Comparison of ENCODE assay signal across 24 cellular contexts in the genomic region with DNA sequence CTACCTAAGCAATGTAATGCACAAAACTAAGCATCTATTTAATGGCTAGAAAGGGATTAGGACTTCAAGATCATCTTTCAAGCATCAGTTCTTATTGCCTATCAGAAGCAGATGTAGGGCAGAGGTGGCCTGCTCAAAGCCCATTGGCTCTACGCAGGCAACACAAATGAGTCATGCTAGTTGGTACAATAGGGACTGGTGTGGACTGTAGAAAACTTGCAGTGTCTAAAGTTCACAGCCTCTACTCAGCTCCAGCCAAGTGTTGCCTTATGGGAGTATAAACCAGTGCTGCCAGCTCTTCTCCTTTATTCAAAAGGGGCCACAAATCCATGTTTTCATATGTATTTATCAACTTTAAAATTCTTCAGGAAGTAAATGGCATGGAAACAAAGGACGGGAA.
"Had no signal": no experiment of that assay in that cellular context is flagged by ENCODE, and none has a peak within 500 bp of the region (broad histone marks: within the 10 kb centered on the region; RNA-seq: fewer than 3 reads in every experiment).

No MANE protein-coding gene starts in this region.

- H3K9me3 Mint-ChIP-seq: effector memory CD8-positive, alpha-beta T cell; stimulated activated naive CD8-positive, alpha-beta T cell treated with anti-CD3 and anti-CD28 coated beads, Interleukin-15, Interleukin-2, amounts not matched to agents 100 ng/mL and 50 ng/mL, for 24 hours had no signal

- H3K27me3 ChIP-seq: esophagus squamous epithelium, left lung, right atrium auricular region, sigmoid colon, tibial nerve, upper lobe of right lung, uterus had no signal

- DNase-seq: cortex of kidney; effector memory CD8-positive, alpha-beta T cell; erythroblast; esophagus squamous epithelium; foreskin melanocyte; left cardiac atrium; left lung; mesenchymal stem cell; naive thymus-derived CD4-positive, alpha-beta T cell; nephron progenitor cell; nucleus accumbens; sigmoid colon; stimulated activated CD4-positive, alpha-beta T cell treated with anti-CD3 and anti-CD28 coated beads, Interleukin-15, amount 100 ng/mL, for 24 hours; stimulated activated CD4-positive, alpha-beta T cell treated with anti-CD3 and anti-CD28 coated beads, Interleukin-2, amount 100 ng/mL, for 48 hours; stimulated activated naive B cell treated with anti-CD40 and anti-IgM and Interleukin-4, amounts not matched to agents 10 μg/mL and 1 μg/mL and 100 μg/mL, for 72 hours; upper lobe of right lung; uterus had no signal

- H3K4me1 Mint-ChIP-seq: mesothelial cell of epicardium, nephron progenitor cell had no signal

- H3K27ac ChIP-seq: esophagus squamous epithelium, left lung, prostate gland, right atrium auricular region, sigmoid colon, thoracic aorta, tibial nerve, upper lobe of right lung, uterus had no signal

- H3K36me3 Mint-ChIP-seq: mesothelial cell of epicardium; naive thymus-derived CD4-positive, alpha-beta T cell; stimulated activated naive B cell treated with anti-CD40 and anti-IgM and Interleukin-4, amounts not matched to agents 10 μg/mL and 1 μg/mL and 100 μg/mL, for 72 hours had no signal

- H3K4me3 Mint-ChIP-seq: effector memory CD8-positive, alpha-beta T cell; mesothelial cell of epicardium; naive thymus-derived CD4-positive, alpha-beta T cell; nephron progenitor cell; stimulated activated naive B cell treated with anti-CD40 and anti-IgM and Interleukin-4, amounts not matched to agents 10 μg/mL and 1 μg/mL and 100 μg/mL, for 72 hours; stimulated activated naive CD8-positive, alpha-beta T cell treated with anti-CD3 and anti-CD28 coated beads, Interleukin-15, Interleukin-2, amounts not matched to agents 100 ng/mL and 50 ng/mL, for 24 hours had no signal

- ATAC-seq: effector memory CD8-positive, alpha-beta T cell; left cardiac atrium; left lung; naive thymus-derived CD4-positive, alpha-beta T cell; stimulated activated naive B cell treated with anti-CD40 and anti-IgM and Interleukin-4, amounts not matched to agents 10 μg/mL and 1 μg/mL and 100 μg/mL, for 72 hours; upper lobe of right lung had no signal

- H3K9me3 ChIP-seq: esophagus squamous epithelium, left lung, prostate gland, right atrium auricular region, sigmoid colon, thoracic aorta, upper lobe of right lung, uterus had no signal

- H3K4me3 ChIP-seq: esophagus squamous epithelium, left lung, prostate gland, right atrium auricular region, sigmoid colon, thoracic aorta, tibial nerve, upper lobe of right lung, uterus had no signal

- H3K36me3 ChIP-seq: esophagus squamous epithelium, left lung, prostate gland, right atrium auricular region, sigmoid colon, thoracic aorta, tibial nerve, upper lobe of right lung, uterus had no signal

- H3K4me1 ChIP-seq: esophagus squamous epithelium, left lung, prostate gland, right atrium auricular region, sigmoid colon, upper lobe of right lung, uterus had no signal

- H3K27ac Mint-ChIP-seq: effector memory CD8-positive, alpha-beta T cell; mesothelial cell of epicardium; naive thymus-derived CD4-positive, alpha-beta T cell; nephron progenitor cell; stimulated activated naive B cell treated with anti-CD40 and anti-IgM and Interleukin-4, amounts not matched to agents 10 μg/mL and 1 μg/mL and 100 μg/mL, for 72 hours; stimulated activated naive CD8-positive, alpha-beta T cell treated with anti-CD3 and anti-CD28 coated beads, Interleukin-15, Interleukin-2, amounts not matched to agents 100 ng/mL and 50 ng/mL, for 24 hours had no signal

- FAIRE-seq: endometrium had no signal
